ENCODE assay signal across 8 cellular contexts in genomic region chr1:2642560-2643413, GRCh38.
DNase-seq lines count a peak whose midpoint lies in the region; ATAC-seq and TF ChIP-seq lines count a peak whose summit lies in the region.

No MANE protein-coding gene starts in this region.

- DNase-seq in NCI-H2029 (lab: John Stamatoyannopoulos, UW) (peak; percentile 64), T-helper 9 cell (peak; percentile 92), astrocyte of the hippocampus (ENCODE audit: low read depth, low spot score) (peak; percentile 96), hypothalamus (lab: John Stamatoyannopoulos, UW) (peak in 50 of 51 donors; percentile 26 to 94 (median 80)), retinal pigment epithelial cell (ENCODE audit: low read depth) (peak; percentile 50), OCI-M2 (lab: John Stamatoyannopoulos, UW; ENCODE audit: unreplicated experiment) (no peak)

- TF ChIP-seq POLR2A in GM18505 (IDR thresholded peaks at IDR 0.05; ENCODE audit: borderline replicate concordance, extremely low read depth, insufficient read depth, insufficient read length) = peak; percentile 78

- no peak for TF ChIP-seq CTCF in retinal pigment epithelial cell (conservative IDR thresholded peaks at IDR 0.05; ENCODE audit: low read depth, low read length)

- ATAC-seq in GM18505 (IDR thresholded peaks at IDR 0.05; ENCODE audit: unreplicated experiment) = peak; percentile 77
- ATAC-seq in HG02973 (IDR thresholded peaks at IDR 0.05; ENCODE audit: unreplicated experiment) = peak; percentile 81

- H3K4me3 ChIP-seq in retinal pigment epithelial cell (ENCODE audit: low read length) = peak overlapping the region; percentile 61
